ENCODE assay signal across 8 cellular contexts in genomic region chr2:85601771-85602475, GRCh38. TPM values are rescaled to one million over a fixed set of nuclear protein-coding genes. Genes with fewer than 3 reads are reported as not detected.
DNase-seq lines count a peak whose midpoint lies in the region; ATAC-seq and TF ChIP-seq lines count a peak whose summit lies in the region.

No MANE protein-coding gene starts in this region.

- H3K4me3 ChIP-seq in lower lobe of right lung (peak overlapping the region; percentile 82), thyroid gland (replicated peaks in 1 of 3) (peak overlapping the region; percentile 21 to 60 (median 51))

- H3K9me3 ChIP-seq in lower lobe of right lung: no peaks in the 10 kb centered on the region
- H3K9me3 ChIP-seq in thyroid gland: no peaks in the 10 kb centered on the region

- DNase-seq in activated CD4-positive, alpha-beta T cell treated with anti-CD3 and anti-CD28 coated beads, Interleukin-2, amount 10 ng/mL, durations not matched to agents 24 days and 14 days: no peak
- no peak for DNase-seq in activated CD4-positive, alpha-beta T cell treated with anti-CD3 and anti-CD28 coated beads, Interleukin-2, amount 50 U/mL, for 48 hours
- DNase-seq in OCI-M1 (lab: John Stamatoyannopoulos, UW): peak; percentile 58
- peak; percentile 83 for DNase-seq in lower lobe of right lung
- peak; percentile 85 to 86 for DNase-seq in thyroid gland
- DNase-seq in putamen (ENCODE audit: low spot score): no peak

- TF ChIP-seq CTCF in lower lobe of right lung (IDR thresholded peaks at IDR 0.05) (no peak), thyroid gland (IDR thresholded peaks at IDR 0.05) (no peak)

- no peak for TF ChIP-seq POLR2A in thyroid gland (IDR thresholded peaks at IDR 0.05)

- ATAC-seq in HG02759 (IDR thresholded peaks at IDR 0.05; ENCODE audit: unreplicated experiment) (peak; percentile 42), lower lobe of right lung (peak; percentile 76 to 78)

- peaks cover 60% of the 10 kb centered on the region for H3K4me1 ChIP-seq in lower lobe of right lung
- peaks cover 29 to 48% of the 10 kb centered on the region in 2 donors for H3K4me1 ChIP-seq in thyroid gland

- WGBS in thyroid gland, 2 donors: 10 to 11% methylated on average over 13 to 18 of the region's 36 CpGs

- H3K27me3 ChIP-seq in lower lobe of right lung (ENCODE audit: low read depth) (no peaks in the 10 kb centered on the region), thyroid gland (no peaks in the 10 kb centered on the region)

- H3K4me3 Mint-ChIP-seq in activated CD4-positive, alpha-beta T cell treated with anti-CD3 and anti-CD28 coated beads, Interleukin-2, amount 10 ng/mL, durations not matched to agents 24 days and 14 days: peak overlapping the region; percentile 86
- H3K4me3 Mint-ChIP-seq in dendritic cell treated with granulocyte-macrophage colony-stimulating factor and Interleukin-4, amounts not matched to agents 40 ng/mL and 50 ng/mL, for 4 days: peak overlapping the region; percentile 87

- no peaks in the 10 kb centered on the region for H3K9me3 Mint-ChIP-seq in activated CD4-positive, alpha-beta T cell treated with anti-CD3 and anti-CD28 coated beads, Interleukin-2, amount 10 ng/mL, durations not matched to agents 24 days and 14 days
- H3K9me3 Mint-ChIP-seq in dendritic cell treated with granulocyte-macrophage colony-stimulating factor and Interleukin-4, amounts not matched to agents 40 ng/mL and 50 ng/mL, for 4 days: no peaks in the 10 kb centered on the region

- peak overlapping the region; percentile 69 for H3K27ac Mint-ChIP-seq in activated CD4-positive, alpha-beta T cell treated with anti-CD3 and anti-CD28 coated beads, Interleukin-2, amount 10 ng/mL, durations not matched to agents 24 days and 14 days
- peak overlapping the region; percentile 90 for H3K27ac Mint-ChIP-seq in dendritic cell treated with granulocyte-macrophage colony-stimulating factor and Interleukin-4, amounts not matched to agents 40 ng/mL and 50 ng/mL, for 4 days

- H3K36me3 ChIP-seq in lower lobe of right lung (peaks cover 41% of the 10 kb centered on the region), thyroid gland (peaks cover 6 to 12% of the 10 kb centered on the region in 2 donors)

- peaks cover 20% of the 10 kb centered on the region for H3K36me3 Mint-ChIP-seq in activated CD4-positive, alpha-beta T cell treated with anti-CD3 and anti-CD28 coated beads, Interleukin-2, amount 10 ng/mL, durations not matched to agents 24 days and 14 days (ENCODE audit: low read depth)
- H3K36me3 Mint-ChIP-seq in dendritic cell treated with granulocyte-macrophage colony-stimulating factor and Interleukin-4, amounts not matched to agents 40 ng/mL and 50 ng/mL, for 4 days (ENCODE audit: low read depth): peaks cover 74% of the 10 kb centered on the region

- H3K27ac ChIP-seq in lower lobe of right lung (peak overlapping the region; percentile 90), thyroid gland (peak overlapping the region; percentile 42 to 76 (median 63))

- intact Hi-C loops in activated CD4-positive, alpha-beta T cell treated with anti-CD3 and anti-CD28 coated beads, Interleukin-2, amount 10 ng/mL, durations not matched to agents 24 days and 14 days (cut with micrococcal nuclease): loop anchor here (1.0 kb wide), 2 partner anchors 10 to 14 kb away; partner anchors contain the start of genes C2orf68 and USP39
- intact Hi-C loops in dendritic cell treated with granulocyte-macrophage colony-stimulating factor and Interleukin-4, amounts not matched to agents 40 ng/mL and 50 ng/mL, for 4 days (cut with micrococcal nuclease): loop anchor here (1.0 to 2.0 kb wide), 2 partner anchors 15 to 41 kb away; partner anchors contain the start of genes GGCX and USP39
- intact Hi-C loops in lower lobe of right lung (cut with DNase I): no loop called here
- intact Hi-C loops in thyroid gland (cut with DNase I): no loop called here

- peaks cover 1% of the 10 kb centered on the region for H3K27me3 Mint-ChIP-seq in activated CD4-positive, alpha-beta T cell treated with anti-CD3 and anti-CD28 coated beads, Interleukin-2, amount 10 ng/mL, durations not matched to agents 24 days and 14 days
- no peaks in the 10 kb centered on the region for H3K27me3 Mint-ChIP-seq in dendritic cell treated with granulocyte-macrophage colony-stimulating factor and Interleukin-4, amounts not matched to agents 40 ng/mL and 50 ng/mL, for 4 days

- peaks cover 18% of the 10 kb centered on the region for H3K4me1 Mint-ChIP-seq in activated CD4-positive, alpha-beta T cell treated with anti-CD3 and anti-CD28 coated beads, Interleukin-2, amount 10 ng/mL, durations not matched to agents 24 days and 14 days
- H3K4me1 Mint-ChIP-seq in dendritic cell treated with granulocyte-macrophage colony-stimulating factor and Interleukin-4, amounts not matched to agents 40 ng/mL and 50 ng/mL, for 4 days (ENCODE audit: low read depth): peaks cover 79% of the 10 kb centered on the region

RNA-seq across cellular contexts. Expression of gene TMEM150A, which starts 0.6 kb away (rescaled TPM):
- total RNA-seq in activated CD4-positive, alpha-beta T cell treated with anti-CD3 and anti-CD28 coated beads, Interleukin-2, amount 10 ng/mL, durations not matched to agents 24 days and 14 days: 6.2 and 6.5 TPM in 2 replicates
- 28.9 TPM for total RNA-seq in lower lobe of right lung
- 10 to 100 TPM in 3 of 4 donors, 1 to 10 TPM in 1; 8.9 to 25.2 (median 21.9) TPM for total RNA-seq in thyroid gland

RNA-seq across cellular contexts. Expression of gene RNF181, which starts 6.4 kb away (rescaled TPM):
- 111 and 116 TPM in 2 replicates for total RNA-seq in activated CD4-positive, alpha-beta T cell treated with anti-CD3 and anti-CD28 coated beads, Interleukin-2, amount 10 ng/mL, durations not matched to agents 24 days and 14 days
- total RNA-seq in lower lobe of right lung (89.8 TPM), thyroid gland (100 to 1,000 TPM in 3 of 4 donors, 10 to 100 TPM in 1; 86.9 to 202 (median 168) TPM)

RNA-seq across cellular contexts. Expression of gene C2orf68, which starts 9.9 kb away (rescaled TPM):
- 36.6 and 36.9 TPM in 2 replicates for total RNA-seq in activated CD4-positive, alpha-beta T cell treated with anti-CD3 and anti-CD28 coated beads, Interleukin-2, amount 10 ng/mL, durations not matched to agents 24 days and 14 days
- total RNA-seq in lower lobe of right lung (40.6 TPM), thyroid gland (10 to 100 TPM; 24.0 to 30.1 (median 25.8) TPM)

RNA-seq across cellular contexts. Expression of gene USP39, which starts 14.1 kb away (rescaled TPM):
- total RNA-seq in activated CD4-positive, alpha-beta T cell treated with anti-CD3 and anti-CD28 coated beads, Interleukin-2, amount 10 ng/mL, durations not matched to agents 24 days and 14 days: 94.0 and 102 TPM in 2 replicates
- 40.2 TPM for total RNA-seq in lower lobe of right lung
- total RNA-seq in thyroid gland: 100 to 1,000 TPM in 2 of 4 donors, 10 to 100 TPM in 2; 60.5 to 201 (median 99.4) TPM

RNA-seq across cellular contexts. Expression of gene VAMP5, which starts 17.7 kb away (rescaled TPM):
- 33.1 and 37.9 TPM in 2 replicates for total RNA-seq in activated CD4-positive, alpha-beta T cell treated with anti-CD3 and anti-CD28 coated beads, Interleukin-2, amount 10 ng/mL, durations not matched to agents 24 days and 14 days
- total RNA-seq in lower lobe of right lung (87.0 TPM), thyroid gland (10 to 100 TPM; 13.6 to 41.3 (median 20.7) TPM)

Comparison
In these comparisons a context has a peak if more than half of its experiments do, and no peak if none do; other contexts are left out.
1. DNase-seq: peak in OCI-M1 (single experiment), lower lobe of right lung (single experiment) and thyroid gland (2 of 2); none in activated CD4-positive, alpha-beta T cell treated with anti-CD3 and anti-CD28 coated beads, Interleukin-2, amount 10 ng/mL, durations not matched to agents 24 days and 14 days (single experiment), activated CD4-positive, alpha-beta T cell treated with anti-CD3 and anti-CD28 coated beads, Interleukin-2, amount 50 U/mL, for 48 hours (0 of 2) and putamen (single experiment).
2. intact Hi-C loops: an anchor here in activated CD4-positive, alpha-beta T cell treated with anti-CD3 and anti-CD28 coated beads, Interleukin-2, amount 10 ng/mL, durations not matched to agents 24 days and 14 days (1.0 kb wide) and dendritic cell treated with granulocyte-macrophage colony-stimulating factor and Interleukin-4, amounts not matched to agents 40 ng/mL and 50 ng/mL, for 4 days (1.0 to 2.0 kb wide); none called in lower lobe of right lung and thyroid gland.